28 cellular contexts compared by ENCODE assay signal in genomic region chr2:102758433-102758832, GRCh38. TPM values are rescaled to one million over a fixed set of nuclear protein-coding genes. Genes with fewer than 3 reads are reported as not detected.
"Had no signal": no experiment of that assay in that cellular context is flagged by ENCODE, and none has a peak within 500 bp of the region (broad histone marks: within the 10 kb centered on the region; RNA-seq: fewer than 3 reads in every experiment).

No MANE protein-coding gene starts in this region.

- ATAC-seq: activated CD4-positive, CD25-positive, alpha-beta regulatory T cell treated with anti-CD3 and anti-CD28 coated beads, Interleukin-2, amount 50 U/mL, for 24 hours; activated CD8-positive, alpha-beta T cell treated with anti-CD3 and anti-CD28 coated beads for 36 hours; activated T-cell treated with anti-CD3 and anti-CD28 coated beads, Interleukin-2, amount 50 U/mL, for 4 hours; activated T-helper 17 cell treated with anti-CD3 and anti-CD28 coated beads, Interleukin-2, amount 50 U/mL, for 72 hours; T-helper 17 cell had no signal

- FAIRE-seq: frontal cortex had no signal

- DNase-seq: activated B cell treated with CpG ODN at 0.5 μM for 24 hours; activated CD4-positive, alpha-beta T cell treated with anti-CD3 and anti-CD28 coated beads for 48 hours; activated CD4-positive, alpha-beta T cell treated with anti-CD3 and anti-CD28 coated beads, Interleukin-2, amount 50 U/mL, for 1 hour; activated CD4-positive, alpha-beta T cell treated with anti-CD3 and anti-CD28 coated beads, Interleukin-2, amount 50 U/mL, for 48 hours; activated CD8-positive, alpha-beta memory T cell treated with anti-CD3 and anti-CD28 coated beads for 24 hours; activated CD8-positive, alpha-beta T cell treated with anti-CD3 and anti-CD28 coated beads for 36 hours; activated effector memory CD4-positive, alpha-beta T cell treated with Interleukin-2 at 50 U/mL for 16 hours; activated gamma-delta T cell treated with Interleukin-2 at 50 U/mL for 16 hours; activated naive CD4-positive, alpha-beta T cell treated with anti-CD3 and anti-CD28 coated beads, Interleukin-2, amount 50 U/mL, for 16 hours; activated naive CD4-positive, alpha-beta T cell treated with Interleukin-2 at 50 U/mL for 16 hours; activated T-cell treated with anti-CD3 and anti-CD28 coated beads, Interleukin-2, amount 50 U/mL, for 4 hours; adrenal gland; amygdala; central memory CD4-positive, alpha-beta T cell; dorsolateral prefrontal cortex; effector memory CD4-positive, alpha-beta T cell; endodermal cell; esophagus squamous epithelium; foreskin fibroblast; head of caudate nucleus; T-helper 1 cell; T-helper 17 cell; T1000; WERI-Rb-1 had no signal

RNA-seq across cellular contexts. Expression of gene TMEM182, which starts 3.4 kb away (rescaled TPM):
- total RNA-seq: ascending aorta had no signal
